12 cellular contexts compared by ENCODE assay signal in the genomic region with DNA sequence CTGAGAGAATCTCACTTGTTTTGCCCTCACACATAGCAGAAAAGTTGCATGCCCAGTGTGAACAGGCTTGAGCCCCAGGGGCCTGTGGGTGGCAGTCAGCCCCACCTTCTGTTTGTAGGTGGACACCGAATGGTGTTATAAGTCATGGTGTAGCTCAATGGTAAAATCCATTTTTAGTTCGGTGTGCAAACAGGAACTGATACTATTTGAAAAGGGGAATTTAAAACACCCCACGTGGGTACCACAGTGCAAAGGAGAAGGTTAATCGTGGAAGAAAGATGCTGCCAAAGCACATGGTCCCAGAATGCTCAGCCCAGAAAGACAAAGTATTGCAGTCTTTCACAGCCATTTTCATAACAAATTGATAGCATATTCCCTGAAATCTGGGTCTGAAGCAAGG.
DNase-seq lines count a peak whose midpoint lies in the region; ATAC-seq lines count a peak whose summit lies in the region.
"Had no signal": no experiment of that assay in that cellular context is flagged by ENCODE, and none has a peak within 500 bp of the region (broad histone marks: within the 10 kb centered on the region; RNA-seq: fewer than 3 reads in every experiment).

No MANE protein-coding gene starts in this region.

- no peaks in the 10 kb centered on the region for H3K9me3 Mint-ChIP-seq in activated naive CD4-positive, alpha-beta T cell treated with anti-CD3 and anti-CD28 coated beads for 36 hours
- H3K9me3 Mint-ChIP-seq: brain; stimulated activated naive CD8-positive, alpha-beta T cell treated with anti-CD3 and anti-CD28 coated beads, Interleukin-15, Interleukin-2, amounts not matched to agents 100 ng/mL and 50 ng/mL, for 24 hours had no signal

- intact Hi-C loops in activated naive CD4-positive, alpha-beta T cell treated with anti-CD3 and anti-CD28 coated beads for 36 hours (cut with micrococcal nuclease), result no loop called here
- intact Hi-C loops in left ventricle myocardium superior (cut with micrococcal nuclease), result no loop called here

- H3K4me1 Mint-ChIP-seq in activated naive CD4-positive, alpha-beta T cell treated with anti-CD3 and anti-CD28 coated beads for 36 hours (ENCODE audit: low read depth), result no peaks in the 10 kb centered on the region

- H3K27ac Mint-ChIP-seq in activated naive CD4-positive, alpha-beta T cell treated with anti-CD3 and anti-CD28 coated beads for 36 hours, result no peak overlapping the region
- H3K27ac Mint-ChIP-seq: brain; stimulated activated naive CD8-positive, alpha-beta T cell treated with anti-CD3 and anti-CD28 coated beads, Interleukin-15, Interleukin-2, amounts not matched to agents 100 ng/mL and 50 ng/mL, for 24 hours had no signal

- no peaks in the 10 kb centered on the region for H3K27me3 Mint-ChIP-seq in activated naive CD4-positive, alpha-beta T cell treated with anti-CD3 and anti-CD28 coated beads for 36 hours (ENCODE audit: low read depth)
- H3K27me3 Mint-ChIP-seq: brain; stimulated activated naive CD8-positive, alpha-beta T cell treated with anti-CD3 and anti-CD28 coated beads, Interleukin-15, Interleukin-2, amounts not matched to agents 100 ng/mL and 50 ng/mL, for 24 hours had no signal

- DNase-seq in globus pallidus (ENCODE audit: low spot score) (peak; percentile 27), activated gamma-delta T cell treated with Interleukin-2 at 50 U/mL for 16 hours (no peak), left ventricle myocardium superior (no peak), HuH-7 (ENCODE audit: low spot score) (no peak)
- DNase-seq in activated naive CD4-positive, alpha-beta T cell treated with anti-CD3 and anti-CD28 coated beads for 36 hours, result no peak
- DNase-seq: DMS53, NCI-H146 had no signal

- no peaks in the 10 kb centered on the region for H3K36me3 Mint-ChIP-seq in activated naive CD4-positive, alpha-beta T cell treated with anti-CD3 and anti-CD28 coated beads for 36 hours (ENCODE audit: low read depth)
- H3K36me3 Mint-ChIP-seq: brain had no signal

- ATAC-seq in GM18867 (IDR thresholded peaks at IDR 0.05; ENCODE audit: unreplicated experiment) (peak; percentile 96), GM21619 (IDR thresholded peaks at IDR 0.05; ENCODE audit: unreplicated experiment) (peak; percentile 88), HG03196 (IDR thresholded peaks at IDR 0.05; ENCODE audit: unreplicated experiment) (peak; percentile 70), left ventricle myocardium superior (no peak)

- CTCF ChIA-PET in activated naive CD4-positive, alpha-beta T cell treated with anti-CD3 and anti-CD28 coated beads for 36 hours (lab: Charles Lee), result interaction anchor here (0.6 to 1.0 kb wide), 3 partner anchors 10 to 430 kb away, joined by 3 read pairs; no protein-coding TSS in a partner anchor

- H3K4me3 Mint-ChIP-seq in activated naive CD4-positive, alpha-beta T cell treated with anti-CD3 and anti-CD28 coated beads for 36 hours, result no peak overlapping the region
- H3K4me3 Mint-ChIP-seq: brain; stimulated activated naive CD8-positive, alpha-beta T cell treated with anti-CD3 and anti-CD28 coated beads, Interleukin-15, Interleukin-2, amounts not matched to agents 100 ng/mL and 50 ng/mL, for 24 hours had no signal
